ENCODE assay signal across 7 cellular contexts in genomic region chr9:136544549-136545064, GRCh38.
DNase-seq lines count a peak whose midpoint lies in the region; ATAC-seq, FAIRE-seq and TF ChIP-seq lines count a peak whose summit lies in the region.

No MANE protein-coding gene starts in this region.

- no peak for ATAC-seq in GM19023 (IDR thresholded peaks at IDR 0.05; ENCODE audit: unreplicated experiment)

- peaks cover 40% of the 10 kb centered on the region for H3K36me3 ChIP-seq in WERI-Rb-1

- H3K9me3 ChIP-seq in WERI-Rb-1 (ENCODE audit: severe bottlenecking): no peaks in the 10 kb centered on the region

- TF ChIP-seq CTCF in HFF-Myc (IDR thresholded peaks at IDR 0.05; ENCODE audit: low read depth, low read length, missing control alignments): no peak
- TF ChIP-seq CTCF in WERI-Rb-1 (IDR thresholded peaks at IDR 0.05; ENCODE audit: low read depth, low read length): no peak

- no peak for FAIRE-seq in HTR-8/SVneo (lab: Jason Lieb, UNC)

- H3K27me3 ChIP-seq in WERI-Rb-1 (ENCODE audit: insufficient read depth, low read depth, severe bottlenecking): no peaks in the 10 kb centered on the region

- H3K27ac ChIP-seq in WERI-Rb-1: peak overlapping the region; percentile 66
- H3K27ac ChIP-seq in caudate nucleus (ENCODE audit: low read depth, low read length): peak overlapping the region; percentile 96

- no peak for DNase-seq in HFF-Myc (ENCODE audit: extremely low read depth, low read depth)
- peak; percentile 81 for DNase-seq in WERI-Rb-1
- peak in 57 of 61 donors; percentile 46 to 93 (median 85) for DNase-seq in caudate nucleus (lab: John Stamatoyannopoulos, UW)
- DNase-seq in kidney tubule cell (ENCODE audit: low spot score): peak; percentile 39
- DNase-seq in stimulated activated CD4-positive, alpha-beta T cell treated with anti-CD3 and anti-CD28 coated beads, Interleukin-1b, Interleukin-23, amount 100 ng/mL, for 4 hours (ENCODE audit: low read depth in 2 of 2): peak; percentile 45 to 60
- no peak for DNase-seq in HTR-8/SVneo (ENCODE audit: insufficient read length, low spot score)

- H3K4me3 ChIP-seq in HFF-Myc (replicated peaks; ENCODE audit: low read depth, low read length) (peak overlapping the region; percentile 83), WERI-Rb-1 (ENCODE audit: low read depth, low read length) (peak overlapping the region; percentile 83)

Comparison
In these comparisons a context has a peak if more than half of its experiments do, and no peak if none do; other contexts are left out.
1. DNase-seq: peak in WERI-Rb-1 (single experiment), caudate nucleus (57 of 61), kidney tubule cell (single experiment) and stimulated activated CD4-positive, alpha-beta T cell treated with anti-CD3 and anti-CD28 coated beads, Interleukin-1b, Interleukin-23, amount 100 ng/mL, for 4 hours (2 of 2); none in HFF-Myc (single experiment) and HTR-8/SVneo (single experiment).